Comparison of ENCODE assay signal across 1 cellular context in the genomic region with DNA sequence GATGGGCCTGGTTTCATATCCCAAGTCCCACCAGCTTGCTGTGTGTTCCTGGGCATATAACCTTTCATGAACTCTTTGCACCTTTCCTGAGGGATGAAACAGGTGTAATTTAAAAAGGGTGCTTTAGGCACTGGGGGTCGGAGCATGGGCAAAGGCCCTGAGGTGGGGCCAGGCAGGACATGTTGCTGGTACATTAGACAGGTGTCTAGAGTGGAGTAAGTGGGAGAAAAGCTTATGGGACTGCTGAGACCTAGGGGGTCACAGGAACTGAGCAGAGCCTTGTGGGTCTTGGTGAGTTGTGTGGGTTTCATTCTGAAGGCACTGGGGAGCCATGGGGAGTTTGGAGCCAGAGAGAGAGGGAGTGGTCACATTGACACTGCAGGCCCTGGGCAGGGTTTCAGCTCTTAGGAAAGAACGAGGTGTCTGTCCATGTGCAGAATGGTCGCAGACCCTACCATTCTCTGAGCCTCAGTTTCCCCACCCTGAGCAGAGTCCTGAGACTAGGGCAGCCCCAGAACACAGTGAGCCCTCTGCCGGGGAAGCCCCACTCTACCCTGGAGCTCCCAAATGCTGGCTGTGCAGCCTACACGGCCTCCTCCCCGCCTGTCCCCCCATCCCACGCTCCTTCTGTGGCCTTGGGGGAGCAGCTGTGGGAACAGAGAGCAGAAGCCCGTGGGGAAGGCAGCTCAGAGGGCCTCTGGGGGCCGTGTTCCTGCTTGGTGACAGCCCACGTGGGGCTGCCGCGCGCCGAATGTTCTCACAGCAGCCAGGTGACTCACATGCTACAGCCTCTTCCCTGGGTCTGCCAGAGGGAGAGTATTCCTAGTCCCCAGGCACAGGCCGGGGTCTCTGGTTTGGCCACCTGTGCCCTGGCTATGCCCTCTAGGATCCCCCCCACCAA.
A peak's percentile ranks its signal among the peaks of the same experiment; 100 is the strongest.
TF ChIP-seq lines count a peak whose summit lies in the region.

No MANE protein-coding gene starts in this region.

TF ChIP-seq in K562, 482 proteins besides CTCF, POLR2A, EP300 and RAD21:
- TF ChIP-seq, protein P1, sequence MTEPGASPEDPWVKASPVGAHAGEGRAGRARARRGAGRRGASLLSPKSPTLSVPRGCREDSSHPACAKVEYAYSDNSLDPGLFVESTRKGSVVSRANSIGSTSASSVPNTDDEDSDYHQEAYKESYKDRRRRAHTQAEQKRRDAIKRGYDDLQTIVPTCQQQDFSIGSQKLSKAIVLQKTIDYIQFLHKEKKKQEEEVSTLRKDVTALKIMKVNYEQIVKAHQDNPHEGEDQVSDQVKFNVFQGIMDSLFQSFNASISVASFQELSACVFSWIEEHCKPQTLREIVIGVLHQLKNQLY (CRISPR knock-in tag; conservative IDR thresholded peaks at IDR 0.05): no peak
- TF ChIP-seq RHOXF2B (CRISPR knock-in tag; conservative IDR thresholded peaks at IDR 0.05) (no peak), BRCA1 (IDR thresholded peaks at IDR 0.05) (no peak), BRCA1 (CRISPR knock-in tag; IDR thresholded peaks at IDR 0.05) (no peak), MCM2 (IDR thresholded peaks at IDR 0.05; ENCODE audit: low read depth) (no peak), ZNF253 (CRISPR knock-in tag; conservative IDR thresholded peaks at IDR 0.05) (no peak), JUN (IDR thresholded peaks at IDR 0.05; ENCODE audit: borderline replicate concordance, low read depth, low read length) (no peak), JUN (CRISPR knock-in tag; IDR thresholded peaks at IDR 0.05; ENCODE audit: borderline replicate concordance) (no peak), SMAD1 (IDR thresholded peaks at IDR 0.05; ENCODE audit: low read depth, low read length, partially characterized antibody) (no peak), ZNF764 (CRISPR knock-in tag; IDR thresholded peaks at IDR 0.05; ENCODE audit: low read depth) (no peak), ZNF79 (CRISPR knock-in tag; IDR thresholded peaks at IDR 0.05; ENCODE audit: low read depth) (no peak), RBM25 (IDR thresholded peaks at IDR 0.05; ENCODE audit: low read depth, low read length, severe bottlenecking) (peak; percentile 51)
- TF ChIP-seq, protein P2, sequence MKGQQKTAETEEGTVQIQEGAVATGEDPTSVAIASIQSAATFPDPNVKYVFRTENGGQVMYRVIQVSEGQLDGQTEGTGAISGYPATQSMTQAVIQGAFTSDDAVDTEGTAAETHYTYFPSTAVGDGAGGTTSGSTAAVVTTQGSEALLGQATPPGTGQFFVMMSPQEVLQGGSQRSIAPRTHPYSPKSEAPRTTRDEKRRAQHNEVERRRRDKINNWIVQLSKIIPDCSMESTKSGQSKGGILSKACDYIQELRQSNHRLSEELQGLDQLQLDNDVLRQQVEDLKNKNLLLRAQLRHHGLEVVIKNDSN (CRISPR knock-in tag; IDR thresholded peaks at IDR 0.05): peak; percentile 22; the same call in 1 of the 2 replicates
- TF ChIP-seq, protein P3, sequence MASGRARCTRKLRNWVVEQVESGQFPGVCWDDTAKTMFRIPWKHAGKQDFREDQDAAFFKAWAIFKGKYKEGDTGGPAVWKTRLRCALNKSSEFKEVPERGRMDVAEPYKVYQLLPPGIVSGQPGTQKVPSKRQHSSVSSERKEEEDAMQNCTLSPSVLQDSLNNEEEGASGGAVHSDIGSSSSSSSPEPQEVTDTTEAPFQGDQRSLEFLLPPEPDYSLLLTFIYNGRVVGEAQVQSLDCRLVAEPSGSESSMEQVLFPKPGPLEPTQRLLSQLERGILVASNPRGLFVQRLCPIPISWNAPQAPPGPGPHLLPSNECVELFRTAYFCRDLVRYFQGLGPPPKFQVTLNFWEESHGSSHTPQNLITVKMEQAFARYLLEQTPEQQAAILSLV (tag; IDR thresholded peaks at IDR 0.05): no peak
- TF ChIP-seq, protein P4, sequence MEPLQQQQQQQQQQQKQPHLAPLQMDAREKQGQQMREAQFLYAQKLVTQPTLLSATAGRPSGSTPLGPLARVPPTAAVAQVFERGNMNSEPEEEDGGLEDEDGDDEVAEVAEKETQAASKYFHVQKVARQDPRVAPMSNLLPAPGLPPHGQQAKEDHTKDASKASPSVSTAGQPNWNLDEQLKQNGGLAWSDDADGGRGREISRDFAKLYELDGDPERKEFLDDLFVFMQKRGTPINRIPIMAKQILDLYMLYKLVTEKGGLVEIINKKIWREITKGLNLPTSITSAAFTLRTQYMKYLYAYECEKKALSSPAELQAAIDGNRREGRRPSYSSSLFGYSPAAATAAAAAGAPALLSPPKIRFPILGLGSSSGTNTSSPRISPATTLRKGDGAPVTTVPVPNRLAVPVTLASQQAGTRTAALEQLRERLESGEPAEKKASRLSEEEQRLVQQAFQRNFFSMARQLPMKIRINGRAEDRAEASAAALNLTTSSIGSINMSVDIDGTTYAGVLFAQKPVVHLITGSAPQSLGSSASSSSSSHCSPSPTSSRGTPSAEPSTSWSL (CRISPR knock-in tag; IDR thresholded peaks at IDR 0.05; ENCODE audit: borderline replicate concordance): no peak
TF ChIP-seq in K562: peak in this region for 2.
